In the genomic region with DNA sequence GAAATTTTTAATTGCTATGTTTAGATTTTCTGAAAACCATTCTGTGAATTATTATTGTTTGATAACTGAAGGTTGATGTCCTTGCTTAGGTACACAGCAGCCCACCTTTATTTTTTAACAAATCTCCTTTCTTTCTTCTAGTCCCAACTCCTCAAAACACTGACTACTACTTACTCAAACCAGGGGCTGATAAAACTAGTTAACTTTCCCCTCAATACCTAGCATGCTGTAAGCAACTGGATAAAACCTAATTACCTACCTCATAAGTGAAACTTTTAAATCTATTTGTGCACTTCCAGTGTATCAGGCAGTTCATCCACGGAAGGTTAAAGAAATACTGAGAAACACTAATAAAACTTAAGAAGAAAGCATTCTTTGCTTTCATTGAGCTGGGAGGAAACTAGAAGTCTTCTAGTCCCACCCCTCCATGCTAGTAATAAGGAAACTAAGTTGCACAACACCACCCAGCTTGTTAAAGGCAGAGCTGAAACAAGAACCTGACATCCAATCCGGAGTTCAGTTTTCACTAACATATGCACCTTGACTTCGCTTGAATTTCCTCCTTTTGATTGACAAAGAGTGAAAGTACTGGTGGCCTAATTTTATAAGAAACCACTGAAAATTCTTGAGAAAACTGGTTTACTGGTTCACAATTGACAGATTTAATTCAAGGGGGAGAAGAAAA, we compare ENCODE assay signal across 8 cellular contexts.
DNase-seq lines count a peak whose midpoint lies in the region; ATAC-seq and TF ChIP-seq lines count a peak whose summit lies in the region.

No MANE protein-coding gene starts in this region.

- POLR2A ChIA-PET in PC-9 (lab: Charles Lee; ENCODE audit: unreplicated experiment): no interaction called here

- CTCF ChIA-PET in PC-9 (lab: Charles Lee): no interaction called here

- intact Hi-C loops in PC-9 (cut with micrococcal nuclease; ENCODE audit: unreplicated experiment) (loop anchor here (2.0 to 10.0 kb wide), 3 partner anchors 92 to 176 kb away; no protein-coding TSS in a partner anchor), right cardiac atrium (cut with DNase I) (no loop called here), vagina (cut with DNase I) (no loop called here)

- H4K20me1 ChIP-seq in PC-9 (ENCODE audit: insufficient read depth): no peaks in the 10 kb centered on the region

- H3K27me3 ChIP-seq in PC-9 (ENCODE audit: insufficient read depth, low read depth) (no peaks in the 10 kb centered on the region), right cardiac atrium (ENCODE audit: control insufficient read depth, insufficient read depth) (no peaks in the 10 kb centered on the region), vagina (no peaks in the 10 kb centered on the region)

- H3K4me1 ChIP-seq in PC-9 (replicated peaks; ENCODE audit: insufficient read depth): peaks cover 20% of the 10 kb centered on the region
- H3K4me1 ChIP-seq in right cardiac atrium (ENCODE audit: control insufficient read depth, insufficient read depth, low read length): no peaks in the 10 kb centered on the region
- H3K4me1 ChIP-seq in vagina: peaks cover 6% of the 10 kb centered on the region

- no peaks in the 10 kb centered on the region for H3K9me3 ChIP-seq in PC-9 (ENCODE audit: insufficient read depth, low read depth)
- H3K9me3 ChIP-seq in right cardiac atrium (ENCODE audit: control insufficient read depth, low read length): no peaks in the 10 kb centered on the region
- H3K9me3 ChIP-seq in vagina: no peaks in the 10 kb centered on the region

- no peaks in the 10 kb centered on the region for H3K9me2 ChIP-seq in PC-9 (ENCODE audit: insufficient read depth)

- no TSS peak for BruUV-seq in PC-9 (replicated peaks; lab: Mats Ljungman, UMichigan)

- WGBS in right cardiac atrium: 60% methylated on average over 3 of the region's 3 CpGs

- H3K4me3 ChIP-seq in PC-9 (no peak overlapping the region; the same call in 1 of the 2 replicates), right cardiac atrium (ENCODE audit: low read length) (no peak overlapping the region), vagina (no peak overlapping the region)

- H3K27ac ChIP-seq in PC-9 (peak overlapping the region; percentile 79), right cardiac atrium (ENCODE audit: low read length) (no peak overlapping the region), vagina (peak overlapping the region; percentile 15)

- no peaks in the 10 kb centered on the region; the same call in 1 of the 2 replicates for H3F3A ChIP-seq in PC-9 (ENCODE audit: insufficient read depth, low read depth)

- no peak for TF ChIP-seq POLR2A in vagina (IDR thresholded peaks at IDR 0.05)

- no peaks in the 10 kb centered on the region for H3K79me2 ChIP-seq in PC-9 (ENCODE audit: low read depth)

- H3K36me3 ChIP-seq in PC-9 (ENCODE audit: low read depth) (no peaks in the 10 kb centered on the region), vagina (no peaks in the 10 kb centered on the region)

- TF ChIP-seq CTCF in PC-9 (conservative IDR thresholded peaks at IDR 0.05): no peak
- no peak for TF ChIP-seq CTCF in vagina (IDR thresholded peaks at IDR 0.05)

- peak; percentile 99 for ATAC-seq in HG02981 (IDR thresholded peaks at IDR 0.05; ENCODE audit: unreplicated experiment)
- peak; percentile 40 for ATAC-seq in right cardiac atrium

- peak overlapping the region; percentile 70 for H2AFZ ChIP-seq in PC-9

- DNase-seq in stimulated activated CD4-positive, alpha-beta T cell treated with anti-CD3 and anti-CD28 coated beads, Interleukin-15, amount 100 ng/mL, for 24 hours: peak; percentile 47
- no peak for DNase-seq in stimulated activated CD4-positive, alpha-beta T cell treated with anti-CD3 and anti-CD28 coated beads, Interleukin-12 subunit alpha, Interleukin-12 subunit beta, amount 100 ng/mL, for 4 hours
- DNase-seq in PC-9 (peak; percentile 2 to 62), right cardiac atrium (no peak), vagina (ENCODE audit: extremely low spot score in 2 of 2) (no peak), amniotic stem cell (lab: John Stamatoyannopoulos, UW) (no peak), T1000 (lab: John Stamatoyannopoulos, UW) (no peak)

- H3K4me2 ChIP-seq in PC-9: peak overlapping the region; percentile 61

Comparison
In these comparisons a context has a peak if more than half of its experiments do, and no peak if none do; other contexts are left out.
1. DNase-seq: peak in stimulated activated CD4-positive, alpha-beta T cell treated with anti-CD3 and anti-CD28 coated beads, Interleukin-15, amount 100 ng/mL, for 24 hours (single experiment) and PC-9 (2 of 2); none in stimulated activated CD4-positive, alpha-beta T cell treated with anti-CD3 and anti-CD28 coated beads, Interleukin-12 subunit alpha, Interleukin-12 subunit beta, amount 100 ng/mL, for 4 hours (single experiment), right cardiac atrium (0 of 3), vagina (0 of 2), amniotic stem cell (single experiment) and T1000 (single experiment).